Comparison of ENCODE assay signal across 12 cellular contexts in genomic region chr20:25197870-25198190, GRCh38. TPM values are rescaled to one million over a fixed set of nuclear protein-coding genes. Genes with fewer than 3 reads are reported as not detected.
DNase-seq lines count a peak whose midpoint lies in the region; ATAC-seq and TF ChIP-seq lines count a peak whose summit lies in the region.
"Had no signal": no experiment of that assay in that cellular context is flagged by ENCODE, and none has a peak within 500 bp of the region (broad histone marks: within the 10 kb centered on the region; RNA-seq: fewer than 3 reads in every experiment).

No MANE protein-coding gene starts in this region.

- TF ChIP-seq CTCF in activated B cell treated with CpG ODN at 0.5 μM for 24 hours (IDR thresholded peaks at IDR 0.05) (no peak), type B pancreatic cell (conservative IDR thresholded peaks at IDR 0.05) (no peak)

- peak overlapping the region; percentile 37 for H3K27ac ChIP-seq in right cardiac atrium (ENCODE audit: low read length)
- H3K27ac ChIP-seq: neutrophil had no signal

- H3K9me3 Mint-ChIP-seq in activated B cell treated with CpG ODN at 0.5 μM for 24 hours (no peaks in the 10 kb centered on the region), memory B cell (no peaks in the 10 kb centered on the region), type B pancreatic cell (no peaks in the 10 kb centered on the region)

- CTCF ChIA-PET in activated B cell treated with CpG ODN at 0.5 μM for 24 hours (lab: Charles Lee) = no interaction called here

- H3K4me1 Mint-ChIP-seq in activated B cell treated with CpG ODN at 0.5 μM for 24 hours (peaks cover 20% of the 10 kb centered on the region), memory B cell (peaks cover 32% of the 10 kb centered on the region), type B pancreatic cell (ENCODE audit: unreplicated experiment) (peaks cover 41% of the 10 kb centered on the region)

- H3K36me3 Mint-ChIP-seq in activated B cell treated with CpG ODN at 0.5 μM for 24 hours (ENCODE audit: low read depth) (no peaks in the 10 kb centered on the region), memory B cell (no peaks in the 10 kb centered on the region), type B pancreatic cell (peaks cover 7% of the 10 kb centered on the region)

- POLR2A ChIA-PET in activated B cell treated with CpG ODN at 0.5 μM for 24 hours (lab: Charles Lee) = no interaction called here

- intact Hi-C loops in right cardiac atrium (cut with DNase I) = loop anchor here in 3 of 4 donors (5.0 to 10.0 kb wide), 4 partner anchors 49 to 203 kb away; partner anchors contain the start of genes PYGB (in 2 of the 3) and APMAP (in 1 of the 3)
- intact Hi-C loops in left ventricle myocardium superior (cut with micrococcal nuclease) = loop anchor here (10.0 kb wide), 2 partner anchors 57 to 203 kb away; partner anchors contain the start of gene APMAP
- intact Hi-C loops in activated B cell treated with CpG ODN at 0.5 μM for 24 hours (cut with micrococcal nuclease) = loop anchor here (5.0 kb wide), 1 partner anchor 424 kb away; the partner anchor contains the start of gene NANP
- intact Hi-C loops in sciatic nerve (cut with DNase I) = no loop called here

- H3K4me3 Mint-ChIP-seq in activated B cell treated with CpG ODN at 0.5 μM for 24 hours = peak overlapping the region; percentile 90
- H3K4me3 Mint-ChIP-seq in memory B cell = peak overlapping the region; percentile 73
- peak overlapping the region; percentile 98 for H3K4me3 Mint-ChIP-seq in type B pancreatic cell

- H3K27me3 Mint-ChIP-seq in activated B cell treated with CpG ODN at 0.5 μM for 24 hours (no peaks in the 10 kb centered on the region), memory B cell (no peaks in the 10 kb centered on the region), type B pancreatic cell (no peaks in the 10 kb centered on the region)

- H3K4me3 ChIP-seq in right cardiac atrium (ENCODE audit: low read length) = no peak overlapping the region

- H3K9me3 ChIP-seq in right cardiac atrium (ENCODE audit: control insufficient read depth, low read length) = no peaks in the 10 kb centered on the region
- H3K9me3 ChIP-seq: neutrophil had no signal

- DNase-seq in right cardiac atrium (peak in 1 of 3 donors; percentile 22), left ventricle myocardium superior (no peak), activated B cell treated with CpG ODN at 0.5 μM for 24 hours (no peak), memory B cell (ENCODE audit: low spot score in 2 of 2) (no peak), type B pancreatic cell (ENCODE audit: extremely low spot score, unreplicated experiment) (no peak), sciatic nerve (ENCODE audit: low spot score) (no peak)
- DNase-seq: activated effector memory CD4-positive, alpha-beta T cell treated with anti-CD3 and anti-CD28 coated beads, Interleukin-2, amount 50 U/mL, for 16 hours; NCI-H1092; NCI-H510A had no signal

- no peaks in the 10 kb centered on the region for H3K27me3 ChIP-seq in right cardiac atrium (ENCODE audit: control insufficient read depth, insufficient read depth)

- H3K27ac Mint-ChIP-seq in activated B cell treated with CpG ODN at 0.5 μM for 24 hours = no peak overlapping the region
- peak overlapping the region; percentile 32 for H3K27ac Mint-ChIP-seq in memory B cell
- no peak overlapping the region for H3K27ac Mint-ChIP-seq in type B pancreatic cell

- WGBS in right cardiac atrium = 55% methylated on average over 3 of the region's 3 CpGs

- ATAC-seq in right cardiac atrium = no peak
- ATAC-seq in left ventricle myocardium superior = no peak
- no peak for ATAC-seq in activated B cell treated with CpG ODN at 0.5 μM for 24 hours (ENCODE audit: low read depth)
- ATAC-seq in memory B cell (ENCODE audit: low read depth) = no peak
- ATAC-seq in sciatic nerve = no peak
- ATAC-seq in HG03095 (IDR thresholded peaks at IDR 0.05; ENCODE audit: unreplicated experiment) = no peak
- no peak for ATAC-seq in HG03571 (IDR thresholded peaks at IDR 0.05; ENCODE audit: unreplicated experiment)

- H3K4me1 ChIP-seq in right cardiac atrium (ENCODE audit: control insufficient read depth, insufficient read depth, low read length) = peaks cover 11% of the 10 kb centered on the region

RNA-seq across cellular contexts. Expression of gene ENTPD6, which starts 2.3 kb away (rescaled TPM):
- total RNA-seq in right cardiac atrium (100 to 1,000 TPM; 102 to 132 (median 127) TPM), left ventricle myocardium superior (130 TPM), activated B cell treated with CpG ODN at 0.5 μM for 24 hours (37.2 and 44.4 TPM in 2 replicates), type B pancreatic cell (ENCODE audit: low replicate concordance) (64.1 and 78.3 TPM in 2 replicates), sciatic nerve (59.3 TPM)
- 146 TPM for polyA plus RNA-seq in right cardiac atrium

RNA-seq across cellular contexts. Expression of gene PYGB, which starts 50.1 kb away (rescaled TPM):
- total RNA-seq in right cardiac atrium (100 to 1,000 TPM; 154 to 219 (median 194) TPM), left ventricle myocardium superior (205 TPM), activated B cell treated with CpG ODN at 0.5 μM for 24 hours (21.5 and 23.5 TPM in 2 replicates), type B pancreatic cell (ENCODE audit: low replicate concordance) (39.3 and 52.2 TPM in 2 replicates), sciatic nerve (37.9 TPM)
- polyA plus RNA-seq in right cardiac atrium = 136 TPM
